Comparison of ENCODE assay signal across 29 cellular contexts in genomic region chr5:159735749-159736660, GRCh38.
DNase-seq lines count a peak whose midpoint lies in the region; ATAC-seq, FAIRE-seq and TF ChIP-seq lines count a peak whose summit lies in the region.
"Had no signal": no experiment of that assay in that cellular context is flagged by ENCODE, and none has a peak within 500 bp of the region (broad histone marks: within the 10 kb centered on the region; RNA-seq: fewer than 3 reads in every experiment).

No MANE protein-coding gene starts in this region.

- H3K14ac ChIP-seq in H9 (ENCODE audit: insufficient read depth, low read length), result no peak overlapping the region

- no peak for FAIRE-seq in HepG2 (lab: Jason Lieb, UNC)
- FAIRE-seq in urothelium cell line (lab: Jason Lieb, UNC), result peak; percentile 48
- FAIRE-seq: H54 had no signal

- H2BK15ac ChIP-seq in H9 (ENCODE audit: low read depth, low read length), result no peak overlapping the region

- CTCF ChIA-PET in HepG2 (lab: Yijun Ruan, JAX; ENCODE audit: low intra/inter-chr PET ratio, low total read pairs), result no interaction called here

- no peak overlapping the region for H3K27ac Mint-ChIP-seq in H9
- H3K27ac Mint-ChIP-seq: activated naive CD4-positive, alpha-beta T cell treated with anti-CD3 and anti-CD28 coated beads for 36 hours; CD8-positive, alpha-beta T cell; mesothelial cell of epicardium; naive thymus-derived CD4-positive, alpha-beta T cell had no signal

- no peaks in the 10 kb centered on the region for H4K20me1 ChIP-seq in HepG2 (ENCODE audit: insufficient read depth, low read length)
- no peaks in the 10 kb centered on the region for H4K20me1 ChIP-seq in H9 (ENCODE audit: control insufficient read depth, insufficient read depth, insufficient read length)

- intact Hi-C loops in HepG2 (cut with micrococcal nuclease; ENCODE audit: unreplicated experiment) (no loop called here), right lobe of liver (cut with DNase I) (no loop called here), left ventricle myocardium superior (cut with micrococcal nuclease) (no loop called here), esophagus squamous epithelium (cut with DNase I) (no loop called here)

- H3K27me3 Mint-ChIP-seq in H9 (ENCODE audit: low read depth), result no peaks in the 10 kb centered on the region; the same call in 1 of the 2 replicates

- no peak overlapping the region for H2BK12ac ChIP-seq in H9 (ENCODE audit: insufficient read length, low read depth, low read length)

- H3K9me3 Mint-ChIP-seq in H9, result peaks cover 0 to 4% of the 10 kb centered on the region in 2 experiments; a peak in 1 of 5 replicates
- H3K9me3 Mint-ChIP-seq: activated naive CD4-positive, alpha-beta T cell treated with anti-CD3 and anti-CD28 coated beads for 36 hours; CD8-positive, alpha-beta T cell had no signal

- no peak for TF ChIP-seq POLR2A in HepG2 (IDR thresholded peaks at IDR 0.05; ENCODE audit: insufficient read depth in 1 of 2, low read depth in 2 of 2, low read length in 2 of 2)
- TF ChIP-seq POLR2A in right lobe of liver (IDR thresholded peaks at IDR 0.05), result no peak
- TF ChIP-seq POLR2A in esophagus squamous epithelium (IDR thresholded peaks at IDR 0.05), result no peak

- H3K4ac ChIP-seq in H9 (ENCODE audit: low read depth, low read length), result no peak overlapping the region

- no peak overlapping the region for H3K56ac ChIP-seq in H9 (ENCODE audit: insufficient read length, low read depth, low read length)

- no peak overlapping the region for H4K8ac ChIP-seq in H9 (replicated peaks; ENCODE audit: insufficient read length, low read depth, low read length)

- no peak for ATAC-seq in HepG2
- no peak for ATAC-seq in right lobe of liver
- no peak for ATAC-seq in left ventricle myocardium superior
- ATAC-seq: CD8-positive, alpha-beta T cell; naive thymus-derived CD4-positive, alpha-beta T cell; psoas muscle had no signal

- H3K9me3 ChIP-seq in HepG2 (ENCODE audit: low read length) (no peaks in the 10 kb centered on the region), right lobe of liver (no peaks in the 10 kb centered on the region), H9 (ENCODE audit: control insufficient read depth, low read depth, low read length) (no peaks in the 10 kb centered on the region), esophagus squamous epithelium (no peaks in the 10 kb centered on the region)
- H3K9me3 ChIP-seq: left ventricle myocardium inferior, psoas muscle, upper lobe of left lung had no signal

- no peak overlapping the region for H3K23ac ChIP-seq in H9 (ENCODE audit: insufficient read length, low read depth, low read length)

- POLR2A ChIA-PET in HepG2 (lab: Yijun Ruan, JAX), result no interaction called here

- H3K9ac ChIP-seq in HepG2 (ENCODE audit: insufficient read depth, low read depth, low read length), result no peak overlapping the region
- H3K9ac ChIP-seq in H9 (ENCODE audit: extremely low read depth, insufficient read length, low read length), result no peak overlapping the region

- H3K36me3 Mint-ChIP-seq in H9 (ENCODE audit: insufficient read depth in 1 of 3, low read depth in 3 of 3), result no peaks in the 10 kb centered on the region
- H3K36me3 Mint-ChIP-seq: CD8-positive, alpha-beta T cell; mesothelial cell of epicardium; naive thymus-derived CD4-positive, alpha-beta T cell had no signal

- no peak overlapping the region for H2BK120ac ChIP-seq in H9 (ENCODE audit: low read depth, low read length, poor library complexity, severe bottlenecking)

- no peak overlapping the region for H3K27ac ChIP-seq in HepG2 (ENCODE audit: extremely low read length, insufficient read depth, low read length)
- H3K27ac ChIP-seq in right lobe of liver, result no peak overlapping the region
- H3K27ac ChIP-seq in H9 (ENCODE audit: insufficient read length, low read depth, low read length), result no peak overlapping the region
- H3K27ac ChIP-seq in esophagus squamous epithelium, result no peak overlapping the region
- H3K27ac ChIP-seq: coronary artery, left ventricle myocardium inferior, psoas muscle, SK-N-MC, skin epidermis, upper lobe of left lung had no signal

- DNase-seq in HepG2 (ENCODE audit: low spot score) (no peak), right lobe of liver (no peak), SW480 (ENCODE audit: low spot score) (peak; percentile 24), fibroblast of mammary gland (ENCODE audit: low read depth) (peak; percentile 64), urothelium cell line (ENCODE audit: low spot score) (no peak), left ventricle myocardium superior (no peak), H9 (no peak), esophagus squamous epithelium (lab: John Stamatoyannopoulos, UW) (no peak)
- DNase-seq: 8988T; activated CD4-positive, alpha-beta T cell treated with anti-CD3 and anti-CD28 coated beads for 48 hours; activated naive CD4-positive, alpha-beta T cell treated with anti-CD3 and anti-CD28 coated beads for 36 hours; activated T-cell treated with anti-CD3 and anti-CD28 coated beads, Interleukin-2, amount 50 U/mL, for 4 hours; AML-193; CD8-positive, alpha-beta T cell; foreskin melanocyte; left ventricle myocardium inferior; naive thymus-derived CD4-positive, alpha-beta T cell; NCI-H1417 treated with DMSO at 0.1 percent for 48 hours; NCI-H2107; NCI-H510A; psoas muscle; stimulated activated CD4-positive, alpha-beta T cell treated with anti-CD3 and anti-CD28 coated beads, Interleukin-2, amount 100 ng/mL, for 24 hours; substantia nigra; upper lobe of left lung had no signal

- H2AK5ac ChIP-seq in H9 (ENCODE audit: insufficient read length, low read length), result no peak overlapping the region

- H4K91ac ChIP-seq in H9 (ENCODE audit: insufficient read length, low read depth, low read length), result no peak overlapping the region

- H3K4me1 ChIP-seq in HepG2 (ENCODE audit: insufficient read depth, low read length), result no peaks in the 10 kb centered on the region
- H3K4me1 ChIP-seq in right lobe of liver, result no peaks in the 10 kb centered on the region
- H3K4me1 ChIP-seq in H9 (ENCODE audit: insufficient read depth, low read length), result no peaks in the 10 kb centered on the region; the same call in 1 of the 2 replicates
- H3K4me1 ChIP-seq in esophagus squamous epithelium, result no peaks in the 10 kb centered on the region
- H3K4me1 ChIP-seq: psoas muscle, upper lobe of left lung had no signal

- H3K4me1 Mint-ChIP-seq in H9, result peaks cover 8 to 11% of the 10 kb centered on the region in 2 experiments
- H3K4me1 Mint-ChIP-seq: mesothelial cell of epicardium had no signal

- H3K4me3 ChIP-seq in HepG2 (replicated peaks in 1 of 3; ENCODE audit: insufficient read depth in 1 of 3, low read depth in 2 of 3, low read length in 3 of 3) (no peak overlapping the region), right lobe of liver (no peak overlapping the region), fibroblast of mammary gland (ENCODE audit: control insufficient read depth, low read depth, low read length) (no peak overlapping the region), esophagus squamous epithelium (no peak overlapping the region)
- H3K4me3 ChIP-seq: coronary artery, left ventricle myocardium inferior, psoas muscle, SK-N-MC, skin epidermis, upper lobe of left lung had no signal

- no peaks in the 10 kb centered on the region for H3K36me3 ChIP-seq in HepG2 (replicated peaks in 1 of 2; ENCODE audit: control insufficient read depth in 1 of 2, insufficient read depth in 2 of 2, low read length in 2 of 2)
- no peaks in the 10 kb centered on the region for H3K36me3 ChIP-seq in right lobe of liver
- no peaks in the 10 kb centered on the region for H3K36me3 ChIP-seq in esophagus squamous epithelium
- H3K36me3 ChIP-seq: left ventricle myocardium inferior, upper lobe of left lung had no signal

- TF ChIP-seq EP300 in HepG2 (IDR thresholded peaks at IDR 0.05; ENCODE audit: low read depth in 2 of 2, low read length in 2 of 2), result no peak
- TF ChIP-seq EP300 in HepG2 (CRISPR knock-in tag; IDR thresholded peaks at IDR 0.05; ENCODE audit: borderline replicate concordance), result no peak

- no TSS peak for BruUV-seq in HepG2 (replicated peaks; lab: Mats Ljungman, UMichigan)

- H4K5ac ChIP-seq in H9 (ENCODE audit: insufficient read length, low read depth, low read length), result no peak overlapping the region

- H3K4me2 ChIP-seq in HepG2 (ENCODE audit: low read depth, low read length) (no peak overlapping the region), H9 (ENCODE audit: insufficient read depth, insufficient read length, low read length) (no peak overlapping the region)

- H3K4me3 Mint-ChIP-seq in H9, result no peak overlapping the region
- H3K4me3 Mint-ChIP-seq: activated naive CD4-positive, alpha-beta T cell treated with anti-CD3 and anti-CD28 coated beads for 36 hours; activated T-cell treated with anti-CD3 and anti-CD28 coated beads, Interleukin-2, amount 50 U/mL, for 4 hours; CD8-positive, alpha-beta T cell; mesothelial cell of epicardium; naive thymus-derived CD4-positive, alpha-beta T cell had no signal

- TF ChIP-seq CTCF in HepG2 (CRISPR knock-in tag; IDR thresholded peaks at IDR 0.05) (no peak), right lobe of liver (IDR thresholded peaks at IDR 0.05) (no peak), fibroblast of mammary gland (conservative IDR thresholded peaks at IDR 0.05; ENCODE audit: control insufficient read depth, insufficient read depth, low read depth, low read length) (no peak), H9 (conservative IDR thresholded peaks at IDR 0.05) (no peak), esophagus squamous epithelium (IDR thresholded peaks at IDR 0.05) (no peak)

- no peak for TF ChIP-seq RAD21 in HepG2 (CRISPR knock-in tag; IDR thresholded peaks at IDR 0.05)

- H3K27me3 ChIP-seq in HepG2 (ENCODE audit: control insufficient read depth in 1 of 2, insufficient read depth in 2 of 2, low read length in 2 of 2), result no peaks in the 10 kb centered on the region; a peak in 1 of 5 replicates
- H3K27me3 ChIP-seq in right lobe of liver, result no peaks in the 10 kb centered on the region
- no peaks in the 10 kb centered on the region for H3K27me3 ChIP-seq in H9 (ENCODE audit: insufficient read depth, low read length)
- H3K27me3 ChIP-seq in esophagus squamous epithelium, result peaks cover 0 to 11% (median 0%) of the 10 kb centered on the region in 4 donors
- H3K27me3 ChIP-seq: upper lobe of left lung had no signal

- in situ Hi-C loops in HepG2 (cut with HindIII; ENCODE audit: extremely low pct_ligation_motif_present, low pct_unique_long_range_greater_than_20kb), result no loop called here

- H3T11ph ChIP-seq in H9 (ENCODE audit: low read length), result no peak overlapping the region

- H3K23me2 ChIP-seq in H9 (ENCODE audit: insufficient read length, low read depth, low read length, poor library complexity, severe bottlenecking), result no peaks in the 10 kb centered on the region

- 9% methylated on average over 8 of the region's 8 CpGs for WGBS in HepG2 (ENCODE audit: low lambda C conversion rate)
- WGBS in right lobe of liver (ENCODE audit: insufficient coverage, low coverage, low lambda C conversion rate, missing lambda C conversion rate), result 51% methylated on average over 7 of the region's 8 CpGs
- WGBS in H9 (ENCODE audit: extremely low coverage, insufficient read length, low lambda C conversion rate), result no CpG with 5 or more reads among the region's 8 CpGs
- 61 to 64% methylated on average over 8 of the region's 8 CpGs for WGBS in esophagus squamous epithelium, 2 donors

- H2AFZ ChIP-seq in HepG2 (ENCODE audit: low read length), result no peak overlapping the region
- no peak overlapping the region for H2AFZ ChIP-seq in H9 (ENCODE audit: low read length)

- H3K79me2 ChIP-seq in HepG2 (ENCODE audit: insufficient read depth, low read length) (no peaks in the 10 kb centered on the region), H9 (ENCODE audit: insufficient read depth, low read length) (no peaks in the 10 kb centered on the region)

- H3K79me1 ChIP-seq in H9 (ENCODE audit: insufficient read depth, low read depth, low read length, poor library complexity, severe bottlenecking), result no peaks in the 10 kb centered on the region

- no peak overlapping the region for H3K18ac ChIP-seq in H9 (ENCODE audit: insufficient read length, low read depth, low read length)

- no peak overlapping the region for H2BK20ac ChIP-seq in H9 (ENCODE audit: low read depth, low read length, poor library complexity, severe bottlenecking)

- H2BK5ac ChIP-seq in H9 (ENCODE audit: insufficient read length, low read length), result no peak overlapping the region

Comparison
In these comparisons a context has a peak if more than half of its experiments do, and no peak if none do; other contexts are left out.
1. DNase-seq: peak in SW480 (single experiment) and fibroblast of mammary gland (single experiment); none in HepG2 (single experiment), right lobe of liver (0 of 3), urothelium cell line (single experiment), left ventricle myocardium superior (single experiment), H9 (single experiment) and esophagus squamous epithelium (single experiment).